Comparison of ENCODE assay signal across 8 cellular contexts in genomic region chr18:13374468-13375301, GRCh38.
DNase-seq lines count a peak whose midpoint lies in the region; ATAC-seq and TF ChIP-seq lines count a peak whose summit lies in the region.

No MANE protein-coding gene starts in this region.

- peaks cover 34% of the 10 kb centered on the region for H3K4me1 Mint-ChIP-seq in CD14-positive monocyte

- TF ChIP-seq CTCF in CD14-positive monocyte (IDR thresholded peaks at IDR 0.05) (no peak), GM13976 (IDR thresholded peaks at IDR 0.05; ENCODE audit: borderline replicate concordance, control extremely low read depth, extremely low read depth, insufficient read depth, missing control alignments) (no peak)

- peak overlapping the region in 6 of 7 donors; percentile 50 to 87 (median 72) for H3K27ac Mint-ChIP-seq in CD14-positive monocyte

- ATAC-seq in HG02970 (IDR thresholded peaks at IDR 0.05; ENCODE audit: low FRiP score, unreplicated experiment) (peak; percentile 8), HG02981 (IDR thresholded peaks at IDR 0.05; ENCODE audit: unreplicated experiment) (no peak), HG02571 (IDR thresholded peaks at IDR 0.05; ENCODE audit: unreplicated experiment) (no peak)

- H3K9me3 Mint-ChIP-seq in CD14-positive monocyte: peaks cover 0 to 1% (median 0%) of the 10 kb centered on the region in 7 donors

- DNase-seq in CD14-positive monocyte (ENCODE audit: low spot score): no peak
- DNase-seq in amygdala (lab: John Stamatoyannopoulos, UW): peak in 35 of 56 donors; percentile 9 to 82 (median 55)
- DNase-seq in lung microvascular endothelial cell (ENCODE audit: low read depth in 2 of 2): peak; percentile 69 to 90
- DNase-seq in GM13976 (ENCODE audit: low spot score): no peak
- no peak for DNase-seq in AG20443 (ENCODE audit: low spot score)

- no peak overlapping the region for H3K4me3 Mint-ChIP-seq in CD14-positive monocyte

- intact Hi-C loops in CD14-positive monocyte (cut with micrococcal nuclease): loop anchor here in 1 of 2 donors (10.0 kb wide), 1 partner anchor 190 kb away; no protein-coding TSS in a partner anchor

- H3K36me3 Mint-ChIP-seq in CD14-positive monocyte: no peaks in the 10 kb centered on the region

- peaks cover 2 to 4% (median 3%) of the 10 kb centered on the region in 3 donors for H3K27me3 Mint-ChIP-seq in CD14-positive monocyte (ENCODE audit: low read depth in 3 of 3)

- in situ Hi-C loops in GM13976 (cut with MboI; ENCODE audit: low sequenced_read_pairs, unreplicated experiment): loop anchor here (10.0 kb wide), 1 partner anchor 60 kb away; no protein-coding TSS in a partner anchor

Comparison
In these comparisons a context has a peak if more than half of its experiments do, and no peak if none do; other contexts are left out.
1. DNase-seq: peak in amygdala (35 of 56) and lung microvascular endothelial cell (2 of 2); none in CD14-positive monocyte (single experiment), GM13976 (single experiment) and AG20443 (single experiment).